ENCODE assay signal across 25 cellular contexts in the genomic region with DNA sequence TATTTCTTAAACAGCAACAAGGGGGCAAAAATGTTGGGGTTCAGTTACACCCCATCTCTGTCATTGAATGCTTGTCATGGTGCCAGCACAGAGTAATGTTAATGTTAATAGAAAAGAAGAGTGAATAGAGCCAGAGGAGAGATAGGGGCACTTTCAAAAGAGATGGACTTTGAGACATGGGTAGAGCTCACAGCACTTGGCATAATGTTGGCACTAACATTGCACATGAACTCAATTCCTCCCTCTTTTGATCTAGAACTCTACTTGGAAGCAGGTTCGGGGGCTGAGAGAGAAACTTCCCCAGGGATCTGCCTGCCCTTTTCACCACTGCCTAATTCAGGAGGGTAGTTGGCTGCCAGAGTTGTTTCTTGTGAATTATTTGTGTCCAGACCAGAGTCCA.
"Had no signal": no experiment of that assay in that cellular context is flagged by ENCODE, and none has a peak within 500 bp of the region (broad histone marks: within the 10 kb centered on the region; RNA-seq: fewer than 3 reads in every experiment).

No MANE protein-coding gene starts in this region.

- H3K36me3 ChIP-seq: colonic mucosa, esophagus squamous epithelium, gastrocnemius medialis, heart right ventricle, left ventricle myocardium inferior, lower lobe of right lung had no signal

- H3K4me1 ChIP-seq: colonic mucosa, esophagus squamous epithelium, gastrocnemius medialis, heart right ventricle, left ventricle myocardium inferior, lower lobe of right lung had no signal

- H3K9me3 ChIP-seq: colonic mucosa, esophagus squamous epithelium, gastrocnemius medialis, heart right ventricle, left ventricle myocardium inferior, lower lobe of right lung, mucosa of descending colon had no signal

- DNase-seq: colonic mucosa; cortex of kidney; effector CD8-positive, alpha-beta T cell; effector memory CD8-positive, alpha-beta T cell; endodermal cell; erythroblast; esophagus squamous epithelium; foreskin fibroblast; foreskin melanocyte; gastrocnemius medialis; glutamatergic neuron; head of caudate nucleus; heart right ventricle; hippocampal formation; left cardiac atrium; left ventricle myocardium inferior; lower lobe of right lung; mammary epithelial cell; mucosa of descending colon; naive B cell had no signal

- H3K4me3 ChIP-seq: colonic mucosa, esophagus squamous epithelium, gastrocnemius medialis, heart right ventricle, left ventricle myocardium inferior, lower lobe of right lung, mucosa of descending colon had no signal

- FAIRE-seq: endometrium, islet of Langerhans, keratinocyte had no signal

- H3K27ac ChIP-seq: colonic mucosa, epithelial cell of prostate, esophagus squamous epithelium, gastrocnemius medialis, heart right ventricle, left ventricle myocardium inferior, lower lobe of right lung had no signal

- H3K27me3 ChIP-seq: colonic mucosa, esophagus squamous epithelium, gastrocnemius medialis had no signal

- ATAC-seq: effector memory CD8-positive, alpha-beta T cell; esophagus mucosa; gastrocnemius medialis; heart right ventricle; left cardiac atrium; lower lobe of right lung; mucosa of descending colon had no signal
